Comparison of ENCODE assay signal across 7 cellular contexts in the genomic region with DNA sequence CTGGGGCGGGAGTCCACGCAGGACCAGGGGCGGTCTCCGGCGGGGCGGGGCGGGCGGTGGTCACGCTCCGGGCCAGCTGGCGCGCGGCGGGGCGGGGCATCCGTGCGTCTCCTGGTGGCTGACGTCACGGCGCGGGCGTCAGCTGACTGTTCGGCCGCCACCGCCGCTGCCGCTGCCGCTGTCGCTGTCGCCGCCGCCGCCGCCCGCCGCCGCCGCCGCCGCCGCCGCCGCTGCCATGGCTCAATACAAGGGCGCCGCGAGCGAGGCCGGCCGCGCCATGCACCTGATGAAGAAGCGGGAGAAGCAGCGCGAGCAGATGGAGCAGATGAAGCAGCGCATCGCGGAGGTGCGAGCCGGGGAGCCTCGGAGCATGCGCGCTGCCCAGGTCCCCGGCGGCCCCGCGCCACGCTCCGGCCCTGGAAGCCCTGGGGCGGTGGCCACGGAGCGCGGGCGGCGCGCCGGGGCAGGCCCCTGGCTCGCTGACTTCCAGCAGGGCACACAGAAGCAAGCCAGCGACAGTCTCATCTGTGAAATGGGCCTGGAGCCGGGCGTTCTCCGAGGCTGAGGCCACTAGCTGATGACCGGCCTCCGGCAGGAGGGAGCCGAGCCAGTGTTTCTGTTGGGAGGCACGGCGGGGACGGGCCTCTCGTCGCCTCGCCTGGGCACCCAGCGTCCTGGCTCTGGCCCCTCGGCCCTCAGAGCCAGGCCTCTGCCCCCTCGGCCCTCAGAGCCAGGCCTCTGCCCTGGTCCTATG. TPM values are rescaled to one million over a fixed set of nuclear protein-coding genes. Genes with fewer than 3 reads are reported as not detected.
DNase-seq lines count a peak whose midpoint lies in the region; ATAC-seq and TF ChIP-seq lines count a peak whose summit lies in the region.

A gene with protein sequence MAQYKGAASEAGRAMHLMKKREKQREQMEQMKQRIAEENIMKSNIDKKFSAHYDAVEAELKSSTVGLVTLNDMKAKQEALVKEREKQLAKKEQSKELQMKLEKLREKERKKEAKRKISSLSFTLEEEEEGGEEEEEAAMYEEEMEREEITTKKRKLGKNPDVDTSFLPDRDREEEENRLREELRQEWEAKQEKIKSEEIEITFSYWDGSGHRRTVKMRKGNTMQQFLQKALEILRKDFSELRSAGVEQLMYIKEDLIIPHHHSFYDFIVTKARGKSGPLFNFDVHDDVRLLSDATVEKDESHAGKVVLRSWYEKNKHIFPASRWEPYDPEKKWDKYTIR (plus strand): TSS at position 141 of the 754 bp plus-strand sequence. CDS start 95 bp downstream, at position 236.

- H3K4me3 Mint-ChIP-seq in chondrocyte (ENCODE audit: unreplicated experiment) = peak within 1 kb of the TSS; percentile 69

- peaks cover 14% of the 10 kb centered on the region for H3K4me1 Mint-ChIP-seq in chondrocyte (ENCODE audit: low read depth)

- DNase-seq in GM13976 (ENCODE audit: low spot score) = peak; percentile 89
- DNase-seq in NCI-H146 treated with DMSO at 0.1 percent for 48 hours (lab: John Stamatoyannopoulos, UW; ENCODE audit: unreplicated experiment) = peak; percentile 33
- DNase-seq in chondrocyte (ENCODE audit: low spot score) = peak; percentile 75
- DNase-seq in kidney tubule cell (ENCODE audit: low spot score) = peak; percentile 63
- DNase-seq in stimulated activated CD4-positive, alpha-beta T cell treated with anti-CD3 and anti-CD28 coated beads, Interleukin-1b, Interleukin-23, amount 100 ng/mL, for 24 hours (ENCODE audit: low read depth in 4 of 4, low spot score in 1 of 4) = peak in 3 of 4 experiments; percentile 45 to 60 (median 53)

- no peaks in the 10 kb centered on the region for H3K9me3 Mint-ChIP-seq in chondrocyte (ENCODE audit: low read depth)

- peaks cover 7% of the 10 kb centered on the region for H3K36me3 Mint-ChIP-seq in chondrocyte (ENCODE audit: low read depth)

- no peaks in the 10 kb centered on the region for H3K27me3 Mint-ChIP-seq in chondrocyte (ENCODE audit: low read depth)

- H3K27ac Mint-ChIP-seq in chondrocyte (ENCODE audit: unreplicated experiment) = peak within 1 kb of the TSS; percentile 95

- in situ Hi-C loops in GM13976 (cut with MboI; ENCODE audit: low sequenced_read_pairs, unreplicated experiment) = no loop called here

- TF ChIP-seq CTCF in GM13976 (IDR thresholded peaks at IDR 0.05; ENCODE audit: borderline replicate concordance, control extremely low read depth, extremely low read depth, insufficient read depth, missing control alignments) (peak; percentile 16), chondrocyte (IDR thresholded peaks at IDR 0.05) (no peak)

- ATAC-seq in HG02588 (IDR thresholded peaks at IDR 0.05; ENCODE audit: unreplicated experiment) = peak; percentile 87
- peak; percentile 83 to 90 for ATAC-seq in activated CD4-positive, CD25-positive, alpha-beta regulatory T cell treated with anti-CD3 and anti-CD28 coated beads, Interleukin-2, amount 50 U/mL, for 24 hours

RNA-seq across cellular contexts. Expression of the gene that starts here (rescaled TPM):
- total RNA-seq in chondrocyte = 98.3 to 108 TPM (median 106 TPM) in 3 replicates

Comparison
In these comparisons a context has a peak if more than half of its experiments do, and no peak if none do; other contexts are left out.
1. Peak in every context shown above with its lines: DNase-seq and ATAC-seq.
2. DNase-seq: peak in every context shown above with its lines; median percentile 89 in GM13976; 75 in chondrocyte; 63 in kidney tubule cell; 53 in stimulated activated CD4-positive, alpha-beta T cell treated with anti-CD3 and anti-CD28 coated beads, Interleukin-1b, Interleukin-23, amount 100 ng/mL, for 24 hours; 33 in NCI-H146 treated with DMSO at 0.1 percent for 48 hours.